Comparison of ENCODE assay signal across 15 cellular contexts in genomic region chr14:90630407-90630806, GRCh38.
A peak's percentile ranks its signal among the peaks of the same experiment; 100 is the strongest.
DNase-seq lines count a peak whose midpoint lies in the region; ATAC-seq and TF ChIP-seq lines count a peak whose summit lies in the region.
"Had no signal": no experiment of that assay in that cellular context is flagged by ENCODE, and none has a peak within 500 bp of the region (broad histone marks: within the 10 kb centered on the region; RNA-seq: fewer than 3 reads in every experiment).

No MANE protein-coding gene starts in this region.

- no peak for TF ChIP-seq POLR2A in sigmoid colon (IDR thresholded peaks at IDR 0.05)

- intact Hi-C loops in sigmoid colon (cut with DNase I), result no loop called here

- H3K4me1 ChIP-seq in KMS-11 (ENCODE audit: low read depth, poor library complexity, severe bottlenecking), result peaks cover 42% of the 10 kb centered on the region
- H3K4me1 ChIP-seq in sigmoid colon, result peaks cover 0 to 63% (median 51%) of the 10 kb centered on the region in 4 donors
- peaks cover 47% of the 10 kb centered on the region for H3K4me1 ChIP-seq in SJCRH30
- H3K4me1 ChIP-seq: colonic mucosa had no signal

- H3K27ac ChIP-seq in KMS-11, result peak overlapping the region; percentile 68
- H3K27ac ChIP-seq in sigmoid colon, result peak overlapping the region; percentile 2 to 84 (median 76)
- H3K27ac ChIP-seq in SJCRH30, result no peak overlapping the region
- H3K27ac ChIP-seq: colonic mucosa had no signal

- H4K20me1 ChIP-seq in KMS-11 (ENCODE audit: insufficient read depth), result no peaks in the 10 kb centered on the region

- 75% methylated on average over 7 of the region's 7 CpGs for WGBS in sigmoid colon, 2 donors

- TF ChIP-seq CTCF in KMS-11 (conservative IDR thresholded peaks at IDR 0.05; ENCODE audit: low read depth, low read length) (no peak), sigmoid colon (IDR thresholded peaks at IDR 0.05) (no peak)

- H3K4me2 ChIP-seq in KMS-11, result peak overlapping the region; percentile 51

- DNase-seq in SKM-1 (lab: John Stamatoyannopoulos, UW; ENCODE audit: unreplicated experiment) (peak; percentile 56), iris pigment epithelial cell (ENCODE audit: low read depth) (peak; percentile 11), sigmoid colon (no peak), hypothalamus (lab: John Stamatoyannopoulos, UW) (no peak), SJCRH30 (no peak), EL (no peak)
- DNase-seq: activated T-cell treated with anti-CD3 and anti-CD28 coated beads, Interleukin-2, amount 50 U/mL, for 1 hour; colonic mucosa; midbrain; NCI-H2107; stimulated activated CD4-positive, alpha-beta T cell treated with anti-CD3 and anti-CD28 coated beads, Interleukin-2, amount 100 ng/mL, for 48 hours; SW 1271 had no signal

- H3K9me3 ChIP-seq in sigmoid colon (no peaks in the 10 kb centered on the region), SJCRH30 (replicated peaks) (peaks cover 3% of the 10 kb centered on the region; the same call in 1 of the 2 replicates)
- H3K9me3 ChIP-seq: colonic mucosa had no signal

- H3K4me3 ChIP-seq in KMS-11 (IDR thresholded peaks at IDR 0.05; ENCODE audit: insufficient read depth, low read depth, low read length), result no peak overlapping the region
- no peak overlapping the region for H3K4me3 ChIP-seq in sigmoid colon
- H3K4me3 ChIP-seq in SJCRH30, result no peak overlapping the region
- H3K4me3 ChIP-seq: colonic mucosa had no signal

- no peaks in the 10 kb centered on the region for H3K79me2 ChIP-seq in KMS-11 (ENCODE audit: insufficient read depth, low read depth)

- no peaks in the 10 kb centered on the region for H3K36me3 ChIP-seq in KMS-11 (ENCODE audit: insufficient read depth)
- no peaks in the 10 kb centered on the region for H3K36me3 ChIP-seq in sigmoid colon
- peaks cover 2% of the 10 kb centered on the region; the same call in 1 of the 2 replicates for H3K36me3 ChIP-seq in SJCRH30
- H3K36me3 ChIP-seq: colonic mucosa had no signal

- 0 out of 2 replicates have a peak overlapping the region, but pooled peaks have one; percentile 30 for H3K9ac ChIP-seq in KMS-11

- peak overlapping the region; percentile 44; the same call in 1 of the 2 replicates for H2AFZ ChIP-seq in KMS-11 (ENCODE audit: low read depth)

- no peak for TF ChIP-seq EP300 in sigmoid colon (IDR thresholded peaks at IDR 0.05)

- H3K27me3 ChIP-seq in KMS-11 (ENCODE audit: insufficient read depth, low read depth), result no peaks in the 10 kb centered on the region
- H3K27me3 ChIP-seq in sigmoid colon, result no peaks in the 10 kb centered on the region
- no peaks in the 10 kb centered on the region for H3K27me3 ChIP-seq in SJCRH30
- H3K27me3 ChIP-seq: colonic mucosa had no signal

- no peak for ATAC-seq in GM18873 (IDR thresholded peaks at IDR 0.05; ENCODE audit: low FRiP score, unreplicated experiment)
- ATAC-seq: WTC11 had no signal

Comparison
In these comparisons a context has a peak if more than half of its experiments do, and no peak if none do; other contexts are left out.
1. DNase-seq: peak in SKM-1 (single experiment) and iris pigment epithelial cell (single experiment); none in sigmoid colon (single experiment), hypothalamus (0 of 51), SJCRH30 (0 of 2) and EL (single experiment).